Comparison of ENCODE assay signal across 13 cellular contexts in the genomic region with DNA sequence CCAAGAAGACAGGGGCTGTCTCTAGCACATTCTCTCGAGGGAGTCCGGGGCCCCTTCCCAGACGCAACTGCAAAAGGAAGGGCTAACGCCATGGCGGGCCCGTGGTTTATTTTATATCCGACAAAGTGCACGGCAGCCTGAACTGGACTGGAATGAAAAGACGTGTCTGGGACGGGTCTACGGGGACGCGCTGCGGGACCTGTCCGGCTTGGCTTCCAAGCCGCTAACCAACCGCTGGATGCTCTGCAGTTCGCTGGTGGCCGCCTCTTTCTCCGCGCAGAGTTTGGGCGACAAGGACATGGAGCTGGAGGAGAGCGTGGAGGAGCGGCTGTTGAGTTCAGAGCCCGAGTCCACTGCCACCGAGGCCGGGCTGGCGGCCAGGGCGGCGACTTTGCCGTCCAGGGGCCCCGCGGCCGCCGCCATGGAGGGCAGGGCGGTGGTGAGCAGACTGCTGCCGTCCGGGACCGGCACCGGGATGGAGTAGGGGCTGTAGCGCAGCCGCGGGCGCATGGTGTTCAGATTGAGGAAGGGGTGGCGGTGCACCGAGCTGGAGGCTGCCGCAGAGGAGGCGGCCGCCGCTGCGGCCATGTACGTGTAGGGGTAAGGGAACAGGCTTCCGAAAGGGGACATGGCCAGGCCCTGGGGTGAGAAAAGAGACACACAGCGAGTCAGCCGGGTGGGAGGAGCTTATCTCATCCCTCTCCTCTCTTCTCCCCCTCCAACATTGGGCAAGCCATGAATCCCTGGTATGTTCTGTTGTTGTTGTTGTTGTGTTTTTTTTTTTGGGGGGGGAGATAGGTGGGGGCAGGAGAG. TPM values are rescaled to one million over a fixed set of nuclear protein-coding genes. Genes with fewer than 3 reads are reported as not detected.
A peak's percentile ranks its signal among the peaks of the same experiment; 100 is the strongest.
DNase-seq lines count a peak whose midpoint lies in the region; ATAC-seq and TF ChIP-seq lines count a peak whose summit lies in the region.
"Had no signal": no experiment of that assay in that cellular context is flagged by ENCODE, and none has a peak within 500 bp of the region (broad histone marks: within the 10 kb centered on the region; RNA-seq: fewer than 3 reads in every experiment).

No MANE protein-coding gene starts in this region.

- WGBS in psoas muscle, 3 donors = 70 to 76% (median 73%) methylated on average over 48 to 55 of the region's 55 CpGs

- H3K36me3 ChIP-seq in RWPE2 (ENCODE audit: low read depth) (peaks cover 60% of the 10 kb centered on the region), psoas muscle (ENCODE audit: insufficient read depth in 1 of 2, low read depth in 1 of 2) (peaks cover 6 to 54% of the 10 kb centered on the region in 2 donors)

- H3K4me1 Mint-ChIP-seq in chondrocyte (ENCODE audit: low read depth) = peaks cover 15% of the 10 kb centered on the region

- no peak for DNase-seq in RWPE2 (ENCODE audit: low spot score)
- no peak for DNase-seq in left ventricle myocardium superior
- peak in 1 of 2 donors; percentile 55 for DNase-seq in psoas muscle
- no peak for DNase-seq in chondrocyte (ENCODE audit: low spot score)
- no peak for DNase-seq in NCI-H2081 treated with DMSO at 0.1 percent for 48 hours (lab: John Stamatoyannopoulos, UW)
- DNase-seq: activated CD8-positive, alpha-beta memory T cell treated with anti-CD3 and anti-CD28 coated beads for 24 hours; activated naive CD8-positive, alpha-beta T cell treated with anti-CD3 and anti-CD28 coated beads, Interleukin-2, amount 50 U/mL, for 24 hours; NCI-H526 treated with DMSO at 0.1 percent for 48 hours; stimulated activated CD4-positive, alpha-beta T cell treated with anti-CD3 and anti-CD28 coated beads, Interleukin-15, amount 100 ng/mL, for 24 hours had no signal

- ATAC-seq in RWPE2 (ENCODE audit: low read depth) = peak; percentile 4; the same call in 1 of the 3 replicates
- peak; percentile 10 for ATAC-seq in left ventricle myocardium superior
- peak in 1 of 4 donors; percentile 41 for ATAC-seq in psoas muscle
- ATAC-seq in HG02610 (IDR thresholded peaks at IDR 0.05; ENCODE audit: unreplicated experiment) = no peak
- ATAC-seq in HG02973 (IDR thresholded peaks at IDR 0.05; ENCODE audit: unreplicated experiment) = no peak
- ATAC-seq: activated naive CD8-positive, alpha-beta T cell treated with anti-CD3 and anti-CD28 coated beads, Interleukin-2, amount 50 U/mL, for 24 hours had no signal

- H3K27ac ChIP-seq in C4-2B (peak overlapping the region; percentile 99), RWPE2 (ENCODE audit: poor library complexity, severe bottlenecking) (peak overlapping the region; percentile 96), psoas muscle (peak overlapping the region; percentile 16)

- intact Hi-C loops in left ventricle myocardium superior (cut with micrococcal nuclease) = no loop called here
- intact Hi-C loops in psoas muscle (cut with DNase I) = loop anchor here in 1 of 2 donors (10.0 kb wide), 1 partner anchor 663 kb away; no protein-coding TSS in a partner anchor

- H3K4me1 ChIP-seq in RWPE2 (ENCODE audit: insufficient read depth, poor library complexity, severe bottlenecking) (peaks cover 51% of the 10 kb centered on the region), psoas muscle (no peaks in the 10 kb centered on the region)

- H3K27ac Mint-ChIP-seq in chondrocyte (ENCODE audit: unreplicated experiment) = no peak overlapping the region
- H3K27ac Mint-ChIP-seq: activated naive CD8-positive, alpha-beta T cell treated with anti-CD3 and anti-CD28 coated beads, Interleukin-2, amount 50 U/mL, for 24 hours; stimulated activated naive CD8-positive, alpha-beta T cell treated with anti-CD3 and anti-CD28 coated beads, Interleukin-15, Interleukin-2, amounts not matched to agents 100 ng/mL and 50 ng/mL, for 24 hours had no signal

- H3K9me3 ChIP-seq in RWPE2 (ENCODE audit: severe bottlenecking) (no peaks in the 10 kb centered on the region), psoas muscle (no peaks in the 10 kb centered on the region)

- no peak overlapping the region for H3K4me3 Mint-ChIP-seq in chondrocyte (ENCODE audit: unreplicated experiment)
- H3K4me3 Mint-ChIP-seq: activated naive CD8-positive, alpha-beta T cell treated with anti-CD3 and anti-CD28 coated beads, Interleukin-2, amount 50 U/mL, for 24 hours; stimulated activated naive CD8-positive, alpha-beta T cell treated with anti-CD3 and anti-CD28 coated beads, Interleukin-15, Interleukin-2, amounts not matched to agents 100 ng/mL and 50 ng/mL, for 24 hours had no signal

- peaks cover 67% of the 10 kb centered on the region for H3K27me3 Mint-ChIP-seq in chondrocyte (ENCODE audit: low read depth)

- no peaks in the 10 kb centered on the region for H3K27me3 ChIP-seq in RWPE2 (ENCODE audit: insufficient read depth, poor library complexity, severe bottlenecking)
- peaks cover 0 to 12% (median 2%) of the 10 kb centered on the region in 3 donors for H3K27me3 ChIP-seq in psoas muscle (ENCODE audit: insufficient read depth in 3 of 3, low read length in 2 of 3)

- H3K36me3 Mint-ChIP-seq in chondrocyte (ENCODE audit: low read depth) = peaks cover 10% of the 10 kb centered on the region

- H3K4me3 ChIP-seq in RWPE2 (ENCODE audit: severe bottlenecking) (peak overlapping the region; percentile 22), psoas muscle (peak overlapping the region; percentile 16)

- TF ChIP-seq CTCF in C4-2B (conservative IDR thresholded peaks at IDR 0.05) (no peak), RWPE2 (IDR thresholded peaks at IDR 0.05; ENCODE audit: poor library complexity, severe bottlenecking) (no peak), psoas muscle (IDR thresholded peaks at IDR 0.05) (no peak), chondrocyte (IDR thresholded peaks at IDR 0.05) (no peak)

- H3K9me3 Mint-ChIP-seq in chondrocyte (ENCODE audit: low read depth) = no peaks in the 10 kb centered on the region
- H3K9me3 Mint-ChIP-seq: activated naive CD8-positive, alpha-beta T cell treated with anti-CD3 and anti-CD28 coated beads, Interleukin-2, amount 50 U/mL, for 24 hours; stimulated activated naive CD8-positive, alpha-beta T cell treated with anti-CD3 and anti-CD28 coated beads, Interleukin-15, Interleukin-2, amounts not matched to agents 100 ng/mL and 50 ng/mL, for 24 hours had no signal

RNA-seq across cellular contexts. Expression of a gene that starts 12.1 kb away (rescaled TPM):
- total RNA-seq in left ventricle myocardium superior (16.3 TPM), psoas muscle (10 to 100 TPM in 3 of 4 donors, 1 to 10 TPM in 1; 7.4 to 50.8 (median 30.8) TPM), chondrocyte (0.53 to 2.9 TPM (median 2.5 TPM) in 3 replicates)
- 10 to 100 TPM in 1 of 3 donors, 1 to 10 TPM in 2; 5.0 to 15.8 (median 9.8) TPM for polyA plus RNA-seq in psoas muscle

Comparison
In these comparisons a context has a peak if more than half of its experiments do, and no peak if none do; other contexts are left out.
1. H3K27ac ChIP-seq: peak in every context shown above with its lines; median percentile 99 in C4-2B; 96 in RWPE2; 16 in psoas muscle.
2. ATAC-seq: peak in RWPE2 (single experiment) and left ventricle myocardium superior (single experiment); none in HG02610 (single experiment) and HG02973 (single experiment).